In genomic region chr2:8432712-8433336, GRCh38 we compare ENCODE assay signal across 1 cellular context.
TF ChIP-seq lines count a peak whose summit lies in the region.

No MANE protein-coding gene starts in this region.

TF ChIP-seq in IMR-90, 13 proteins besides CTCF, POLR2A, EP300 and RAD21 (continued from another document):
- TF ChIP-seq ELK1 (IDR thresholded peaks at IDR 0.05; ENCODE audit: borderline replicate concordance, low read depth, low read length) (no peak), SMC3 (IDR thresholded peaks at IDR 0.05; ENCODE audit: low read depth, low read length) (no peak), USF2 (IDR thresholded peaks at IDR 0.05; ENCODE audit: low read depth, low read length) (no peak)
